In the genomic region with DNA sequence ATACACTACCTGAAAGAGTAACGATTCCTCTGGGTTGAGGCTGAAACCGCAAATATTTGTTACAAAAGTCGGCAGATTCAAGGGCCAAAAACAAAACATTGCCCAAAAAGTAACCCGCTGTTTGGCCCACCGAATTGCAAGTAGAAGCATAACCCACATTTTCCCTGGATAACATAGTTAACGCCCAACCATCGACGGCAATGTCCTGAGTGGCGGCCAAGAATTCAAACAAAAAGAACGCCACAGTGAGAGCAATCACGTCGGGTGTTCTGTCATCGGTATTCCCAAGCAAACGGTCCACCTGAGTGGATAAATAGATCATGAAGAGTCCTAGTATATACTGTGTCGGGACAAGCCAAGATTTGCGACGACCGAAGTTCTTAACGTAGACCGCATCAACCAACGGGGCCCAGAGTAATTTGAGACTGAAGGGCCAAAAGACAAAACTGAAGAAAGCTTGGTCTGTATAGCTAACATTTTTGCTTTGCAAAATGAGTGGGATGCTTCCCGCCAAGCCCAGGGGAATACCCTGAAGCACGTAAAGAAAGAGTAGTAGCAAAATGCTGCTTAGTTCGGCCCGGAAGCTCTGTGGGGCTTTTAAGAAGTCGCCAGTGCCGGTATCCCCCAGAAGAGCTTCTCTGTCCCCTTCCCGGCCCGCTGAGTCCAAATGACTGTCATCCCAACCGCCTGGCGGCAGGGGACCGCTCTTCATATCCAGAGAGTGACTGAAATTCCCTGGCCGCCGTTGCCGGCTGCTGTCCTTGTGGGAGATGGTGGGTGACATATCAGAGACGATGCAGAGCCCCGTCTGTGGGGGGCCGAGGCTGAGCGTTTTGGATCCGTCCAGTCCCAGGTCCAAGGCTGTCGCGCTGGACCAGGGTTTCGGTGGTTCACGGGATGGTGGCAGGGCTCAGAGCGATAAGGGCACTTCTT, we compare ENCODE assay signal across 1 cellular context.
TF ChIP-seq lines count a peak whose summit lies in the region.

No MANE protein-coding gene starts in this region.

TF ChIP-seq in HepG2, 621 proteins besides CTCF, POLR2A, EP300 and RAD21 (continued from another document and continues in another):
- TF ChIP-seq, protein P1, sequence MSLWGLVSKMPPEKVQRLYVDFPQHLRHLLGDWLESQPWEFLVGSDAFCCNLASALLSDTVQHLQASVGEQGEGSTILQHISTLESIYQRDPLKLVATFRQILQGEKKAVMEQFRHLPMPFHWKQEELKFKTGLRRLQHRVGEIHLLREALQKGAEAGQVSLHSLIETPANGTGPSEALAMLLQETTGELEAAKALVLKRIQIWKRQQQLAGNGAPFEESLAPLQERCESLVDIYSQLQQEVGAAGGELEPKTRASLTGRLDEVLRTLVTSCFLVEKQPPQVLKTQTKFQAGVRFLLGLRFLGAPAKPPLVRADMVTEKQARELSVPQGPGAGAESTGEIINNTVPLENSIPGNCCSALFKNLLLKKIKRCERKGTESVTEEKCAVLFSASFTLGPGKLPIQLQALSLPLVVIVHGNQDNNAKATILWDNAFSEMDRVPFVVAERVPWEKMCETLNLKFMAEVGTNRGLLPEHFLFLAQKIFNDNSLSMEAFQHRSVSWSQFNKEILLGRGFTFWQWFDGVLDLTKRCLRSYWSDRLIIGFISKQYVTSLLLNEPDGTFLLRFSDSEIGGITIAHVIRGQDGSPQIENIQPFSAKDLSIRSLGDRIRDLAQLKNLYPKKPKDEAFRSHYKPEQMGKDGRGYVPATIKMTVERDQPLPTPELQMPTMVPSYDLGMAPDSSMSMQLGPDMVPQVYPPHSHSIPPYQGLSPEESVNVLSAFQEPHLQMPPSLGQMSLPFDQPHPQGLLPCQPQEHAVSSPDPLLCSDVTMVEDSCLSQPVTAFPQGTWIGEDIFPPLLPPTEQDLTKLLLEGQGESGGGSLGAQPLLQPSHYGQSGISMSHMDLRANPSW (CRISPR knock-in tag; IDR thresholded peaks at IDR 0.05; ENCODE audit: borderline replicate concordance) = no peak
- TF ChIP-seq, protein P2, sequence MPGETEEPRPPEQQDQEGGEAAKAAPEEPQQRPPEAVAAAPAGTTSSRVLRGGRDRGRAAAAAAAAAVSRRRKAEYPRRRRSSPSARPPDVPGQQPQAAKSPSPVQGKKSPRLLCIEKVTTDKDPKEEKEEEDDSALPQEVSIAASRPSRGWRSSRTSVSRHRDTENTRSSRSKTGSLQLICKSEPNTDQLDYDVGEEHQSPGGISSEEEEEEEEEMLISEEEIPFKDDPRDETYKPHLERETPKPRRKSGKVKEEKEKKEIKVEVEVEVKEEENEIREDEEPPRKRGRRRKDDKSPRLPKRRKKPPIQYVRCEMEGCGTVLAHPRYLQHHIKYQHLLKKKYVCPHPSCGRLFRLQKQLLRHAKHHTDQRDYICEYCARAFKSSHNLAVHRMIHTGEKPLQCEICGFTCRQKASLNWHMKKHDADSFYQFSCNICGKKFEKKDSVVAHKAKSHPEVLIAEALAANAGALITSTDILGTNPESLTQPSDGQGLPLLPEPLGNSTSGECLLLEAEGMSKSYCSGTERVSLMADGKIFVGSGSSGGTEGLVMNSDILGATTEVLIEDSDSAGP (CRISPR knock-in tag; IDR thresholded peaks at IDR 0.05; ENCODE audit: borderline replicate concordance) = no peak
- TF ChIP-seq, protein P3, sequence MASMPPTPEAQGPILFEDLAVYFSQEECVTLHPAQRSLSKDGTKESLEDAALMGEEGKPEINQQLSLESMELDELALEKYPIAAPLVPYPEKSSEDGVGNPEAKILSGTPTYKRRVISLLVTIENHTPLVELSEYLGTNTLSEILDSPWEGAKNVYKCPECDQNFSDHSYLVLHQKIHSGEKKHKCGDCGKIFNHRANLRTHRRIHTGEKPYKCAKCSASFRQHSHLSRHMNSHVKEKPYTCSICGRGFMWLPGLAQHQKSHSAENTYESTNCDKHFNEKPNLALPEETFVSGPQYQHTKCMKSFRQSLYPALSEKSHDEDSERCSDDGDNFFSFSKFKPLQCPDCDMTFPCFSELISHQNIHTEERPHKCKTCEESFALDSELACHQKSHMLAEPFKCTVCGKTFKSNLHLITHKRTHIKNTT (CRISPR knock-in tag; IDR thresholded peaks at IDR 0.05) = no peak
- TF ChIP-seq MIXL1 (CRISPR knock-in tag; IDR thresholded peaks at IDR 0.05) = no peak
- TF ChIP-seq KLF15 (CRISPR knock-in tag; IDR thresholded peaks at IDR 0.05; ENCODE audit: borderline replicate concordance) = no peak
- TF ChIP-seq ZNF441 (CRISPR knock-in tag; IDR thresholded peaks at IDR 0.05; ENCODE audit: borderline replicate concordance) = no peak
- TF ChIP-seq ZKSCAN5 (CRISPR knock-in tag; IDR thresholded peaks at IDR 0.05) = no peak
- TF ChIP-seq ZNF777 (CRISPR knock-in tag; IDR thresholded peaks at IDR 0.05) = peak; percentile 88
- TF ChIP-seq SMARCC2 (IDR thresholded peaks at IDR 0.05) = no peak
- TF ChIP-seq SNAPC2 (CRISPR knock-in tag; IDR thresholded peaks at IDR 0.05) = no peak
- TF ChIP-seq ELF3 (CRISPR knock-in tag; IDR thresholded peaks at IDR 0.05) = no peak
- TF ChIP-seq RFX3 (CRISPR knock-in tag; IDR thresholded peaks at IDR 0.05) = no peak
- TF ChIP-seq, protein P4, sequence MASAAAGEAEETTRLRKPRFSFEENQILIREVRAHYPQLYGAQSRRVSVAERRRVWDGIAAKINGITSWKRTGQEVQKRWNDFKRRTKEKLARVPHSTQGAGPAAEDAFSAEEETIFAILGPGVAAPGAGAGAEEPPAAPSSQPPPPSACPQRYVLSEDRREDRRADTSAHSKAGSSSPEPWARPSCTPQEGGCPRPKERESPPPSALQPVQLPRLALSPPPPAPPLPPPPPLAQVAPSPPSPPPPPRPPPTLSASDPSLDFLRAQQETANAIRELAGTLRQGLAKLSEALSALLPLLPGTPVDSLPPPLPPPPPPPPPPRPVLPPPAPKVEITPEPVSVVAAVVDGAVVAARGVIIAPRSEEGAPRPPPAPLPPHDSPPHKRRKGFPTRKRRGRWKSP (CRISPR knock-in tag; IDR thresholded peaks at IDR 0.05) = no peak; the same call in 1 of the 2 replicates
- no peak for TF ChIP-seq KLF12 (CRISPR knock-in tag; IDR thresholded peaks at IDR 0.05; ENCODE audit: borderline replicate concordance)
- TF ChIP-seq, protein P5, sequence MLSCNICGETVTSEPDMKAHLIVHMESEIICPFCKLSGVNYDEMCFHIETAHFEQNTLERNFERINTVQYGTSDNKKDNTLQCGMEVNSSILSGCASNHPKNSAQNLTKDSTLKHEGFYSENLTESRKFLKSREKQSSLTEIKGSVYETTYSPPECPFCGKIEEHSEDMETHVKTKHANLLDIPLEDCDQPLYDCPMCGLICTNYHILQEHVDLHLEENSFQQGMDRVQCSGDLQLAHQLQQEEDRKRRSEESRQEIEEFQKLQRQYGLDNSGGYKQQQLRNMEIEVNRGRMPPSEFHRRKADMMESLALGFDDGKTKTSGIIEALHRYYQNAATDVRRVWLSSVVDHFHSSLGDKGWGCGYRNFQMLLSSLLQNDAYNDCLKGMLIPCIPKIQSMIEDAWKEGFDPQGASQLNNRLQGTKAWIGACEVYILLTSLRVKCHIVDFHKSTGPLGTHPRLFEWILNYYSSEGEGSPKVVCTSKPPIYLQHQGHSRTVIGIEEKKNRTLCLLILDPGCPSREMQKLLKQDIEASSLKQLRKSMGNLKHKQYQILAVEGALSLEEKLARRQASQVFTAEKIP (CRISPR knock-in tag; IDR thresholded peaks at IDR 0.05; ENCODE audit: borderline replicate concordance) = no peak
- no peak for TF ChIP-seq RXRB (CRISPR knock-in tag; IDR thresholded peaks at IDR 0.05; ENCODE audit: borderline replicate concordance)
- TF ChIP-seq, protein P6, sequence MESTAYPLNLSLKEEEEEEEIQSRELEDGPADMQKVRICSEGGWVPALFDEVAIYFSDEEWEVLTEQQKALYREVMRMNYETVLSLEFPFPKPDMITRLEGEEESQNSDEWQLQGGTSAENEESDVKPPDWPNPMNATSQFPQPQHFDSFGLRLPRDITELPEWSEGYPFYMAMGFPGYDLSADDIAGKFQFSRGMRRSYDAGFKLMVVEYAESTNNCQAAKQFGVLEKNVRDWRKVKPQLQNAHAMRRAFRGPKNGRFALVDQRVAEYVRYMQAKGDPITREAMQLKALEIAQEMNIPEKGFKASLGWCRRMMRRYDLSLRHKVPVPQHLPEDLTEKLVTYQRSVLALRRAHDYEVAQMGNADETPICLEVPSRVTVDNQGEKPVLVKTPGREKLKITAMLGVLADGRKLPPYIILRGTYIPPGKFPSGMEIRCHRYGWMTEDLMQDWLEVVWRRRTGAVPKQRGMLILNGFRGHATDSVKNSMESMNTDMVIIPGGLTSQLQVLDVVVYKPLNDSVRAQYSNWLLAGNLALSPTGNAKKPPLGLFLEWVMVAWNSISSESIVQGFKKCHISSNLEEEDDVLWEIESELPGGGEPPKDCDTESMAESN (CRISPR knock-in tag; conservative IDR thresholded peaks at IDR 0.05) = no peak
- no peak for TF ChIP-seq ZMYM3 (CRISPR knock-in tag; IDR thresholded peaks at IDR 0.05)
- TF ChIP-seq, protein P7, sequence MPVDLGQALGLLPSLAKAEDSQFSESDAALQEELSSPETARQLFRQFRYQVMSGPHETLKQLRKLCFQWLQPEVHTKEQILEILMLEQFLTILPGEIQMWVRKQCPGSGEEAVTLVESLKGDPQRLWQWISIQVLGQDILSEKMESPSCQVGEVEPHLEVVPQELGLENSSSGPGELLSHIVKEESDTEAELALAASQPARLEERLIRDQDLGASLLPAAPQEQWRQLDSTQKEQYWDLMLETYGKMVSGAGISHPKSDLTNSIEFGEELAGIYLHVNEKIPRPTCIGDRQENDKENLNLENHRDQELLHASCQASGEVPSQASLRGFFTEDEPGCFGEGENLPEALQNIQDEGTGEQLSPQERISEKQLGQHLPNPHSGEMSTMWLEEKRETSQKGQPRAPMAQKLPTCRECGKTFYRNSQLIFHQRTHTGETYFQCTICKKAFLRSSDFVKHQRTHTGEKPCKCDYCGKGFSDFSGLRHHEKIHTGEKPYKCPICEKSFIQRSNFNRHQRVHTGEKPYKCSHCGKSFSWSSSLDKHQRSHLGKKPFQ (CRISPR knock-in tag; IDR thresholded peaks at IDR 0.05; ENCODE audit: insufficient replicate concordance) = peak; percentile 18
- no peak for TF ChIP-seq RELA (CRISPR knock-in tag; IDR thresholded peaks at IDR 0.05)
- TF ChIP-seq POLR2AphosphoS2 (IDR thresholded peaks at IDR 0.05; ENCODE audit: low read depth, low read length) = no peak
- TF ChIP-seq ZBTB7B (CRISPR knock-in tag; IDR thresholded peaks at IDR 0.05) = no peak
- 0 out of 2 replicates have a peak, but pooled peaks have one; percentile 2 for TF ChIP-seq ZNF138 (CRISPR knock-in tag; IDR thresholded peaks at IDR 0.05; ENCODE audit: low read depth)
- no peak for TF ChIP-seq ZNF782 (CRISPR knock-in tag; IDR thresholded peaks at IDR 0.05; ENCODE audit: borderline replicate concordance)
- TF ChIP-seq ZNF776 (CRISPR knock-in tag; IDR thresholded peaks at IDR 0.05) = no peak
- TF ChIP-seq, protein P8, sequence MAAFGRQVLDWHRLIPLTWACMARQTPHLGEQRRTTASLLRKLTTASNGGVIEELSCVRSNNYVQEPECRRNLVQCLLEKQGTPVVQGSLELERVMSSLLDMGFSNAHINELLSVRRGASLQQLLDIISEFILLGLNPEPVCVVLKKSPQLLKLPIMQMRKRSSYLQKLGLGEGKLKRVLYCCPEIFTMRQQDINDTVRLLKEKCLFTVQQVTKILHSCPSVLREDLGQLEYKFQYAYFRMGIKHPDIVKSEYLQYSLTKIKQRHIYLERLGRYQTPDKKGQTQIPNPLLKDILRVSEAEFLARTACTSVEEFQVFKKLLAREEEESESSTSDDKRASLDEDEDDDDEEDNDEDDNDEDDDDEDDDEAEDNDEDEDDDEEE (CRISPR knock-in tag; IDR thresholded peaks at IDR 0.05) = no peak
- TF ChIP-seq ZNF83 (CRISPR knock-in tag; IDR thresholded peaks at IDR 0.05; ENCODE audit: borderline replicate concordance) = peak; percentile 15; the same call in 1 of the 2 replicates
- no peak for TF ChIP-seq CENPT (CRISPR knock-in tag; IDR thresholded peaks at IDR 0.05; ENCODE audit: low read depth)
- TF ChIP-seq, protein P9, sequence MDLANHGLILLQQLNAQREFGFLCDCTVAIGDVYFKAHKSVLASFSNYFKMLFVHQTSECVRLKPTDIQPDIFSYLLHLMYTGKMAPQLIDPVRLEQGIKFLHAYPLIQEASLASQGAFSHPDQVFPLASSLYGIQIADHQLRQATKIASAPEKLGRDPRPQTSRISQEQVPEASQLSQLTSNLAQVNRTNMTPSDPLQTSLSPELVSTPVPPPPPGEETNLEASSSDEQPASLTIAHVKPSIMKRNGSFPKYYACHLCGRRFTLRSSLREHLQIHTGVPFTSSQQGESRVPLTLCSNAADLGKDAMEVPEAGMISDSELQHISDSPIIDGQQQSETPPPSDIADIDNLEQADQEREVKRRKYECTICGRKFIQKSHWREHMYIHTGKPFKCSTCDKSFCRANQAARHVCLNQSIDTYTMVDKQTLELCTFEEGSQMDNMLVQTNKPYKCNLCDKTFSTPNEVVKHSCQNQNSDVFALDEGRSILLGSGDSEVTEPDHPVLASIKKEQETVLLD (CRISPR knock-in tag; IDR thresholded peaks at IDR 0.05; ENCODE audit: low read depth) = no peak
- TF ChIP-seq ZNF792 (CRISPR knock-in tag; IDR thresholded peaks at IDR 0.05) = no peak
- 0 out of 2 replicates have a peak, but pooled peaks have one; percentile 6 for TF ChIP-seq ELF4 (CRISPR knock-in tag; IDR thresholded peaks at IDR 0.05; ENCODE audit: borderline replicate concordance)
- no peak for TF ChIP-seq ZNF660 (CRISPR knock-in tag; IDR thresholded peaks at IDR 0.05; ENCODE audit: borderline replicate concordance, low read depth)
- TF ChIP-seq ZNF124 (CRISPR knock-in tag; IDR thresholded peaks at IDR 0.05) = no peak
- no peak for TF ChIP-seq ZNF451 (CRISPR knock-in tag; IDR thresholded peaks at IDR 0.05)
- 0 out of 2 replicates have a peak, but pooled peaks have one; percentile 5 for TF ChIP-seq SAFB2 (CRISPR knock-in tag; IDR thresholded peaks at IDR 0.05; ENCODE audit: borderline replicate concordance, low read depth)
- TF ChIP-seq, protein P10, sequence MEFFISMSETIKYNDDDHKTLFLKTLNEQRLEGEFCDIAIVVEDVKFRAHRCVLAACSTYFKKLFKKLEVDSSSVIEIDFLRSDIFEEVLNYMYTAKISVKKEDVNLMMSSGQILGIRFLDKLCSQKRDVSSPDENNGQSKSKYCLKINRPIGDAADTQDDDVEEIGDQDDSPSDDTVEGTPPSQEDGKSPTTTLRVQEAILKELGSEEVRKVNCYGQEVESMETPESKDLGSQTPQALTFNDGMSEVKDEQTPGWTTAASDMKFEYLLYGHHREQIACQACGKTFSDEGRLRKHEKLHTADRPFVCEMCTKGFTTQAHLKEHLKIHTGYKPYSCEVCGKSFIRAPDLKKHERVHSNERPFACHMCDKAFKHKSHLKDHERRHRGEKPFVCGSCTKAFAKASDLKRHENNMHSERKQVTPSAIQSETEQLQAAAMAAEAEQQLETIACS (CRISPR knock-in tag; IDR thresholded peaks at IDR 0.05) = 0 out of 2 replicates have a peak, but pooled peaks have one; percentile 7
- peak; percentile 62 for TF ChIP-seq AGO2 (optimal IDR thresholded peaks at IDR 0.05; ENCODE audit: low read depth, low read length)
- no peak for TF ChIP-seq ZIK1 (CRISPR knock-in tag; IDR thresholded peaks at IDR 0.05; ENCODE audit: borderline replicate concordance, low read depth)
- no peak for TF ChIP-seq ZNF292 (CRISPR knock-in tag; IDR thresholded peaks at IDR 0.05; ENCODE audit: borderline replicate concordance, low read depth)
- TF ChIP-seq ZNF652 (CRISPR knock-in tag; IDR thresholded peaks at IDR 0.05; ENCODE audit: borderline replicate concordance, low read depth) = no peak
- no peak for TF ChIP-seq PHB2 (IDR thresholded peaks at IDR 0.05; ENCODE audit: partially characterized antibody)
- no peak for TF ChIP-seq ZNF207 (IDR thresholded peaks at IDR 0.05; ENCODE audit: borderline replicate concordance)
- no peak for TF ChIP-seq HOXD1 (CRISPR knock-in tag; IDR thresholded peaks at IDR 0.05)
- TF ChIP-seq SMARCE1 (IDR thresholded peaks at IDR 0.05; ENCODE audit: borderline replicate concordance) = no peak
- no peak for TF ChIP-seq NFE2 (CRISPR knock-in tag; IDR thresholded peaks at IDR 0.05)
- TF ChIP-seq MEIS2 (CRISPR knock-in tag; IDR thresholded peaks at IDR 0.05) = no peak
- TF ChIP-seq ZFP82 (CRISPR knock-in tag; IDR thresholded peaks at IDR 0.05; ENCODE audit: borderline replicate concordance) = no peak
- TF ChIP-seq CHCHD3 (CRISPR knock-in tag; IDR thresholded peaks at IDR 0.05) = no peak
